Comparison of ENCODE assay signal across 25 cellular contexts in genomic region chr9:88968799-88969198, GRCh38. TPM values are rescaled to one million over a fixed set of nuclear protein-coding genes. Genes with fewer than 3 reads are reported as not detected.
"Had no signal": no experiment of that assay in that cellular context is flagged by ENCODE, and none has a peak within 500 bp of the region (broad histone marks: within the 10 kb centered on the region; RNA-seq: fewer than 3 reads in every experiment).

No MANE protein-coding gene starts in this region.

- H3K4me2 ChIP-seq: hepatocyte, smooth muscle cell had no signal

- H3K4me1 ChIP-seq: colonic mucosa, foreskin keratinocyte, gastroesophageal sphincter, left lung, prostate gland, right atrium auricular region, suprapubic skin, thyroid gland had no signal

- H3K9me3 Mint-ChIP-seq: naive thymus-derived CD8-positive, alpha-beta T cell; stimulated activated naive CD8-positive, alpha-beta T cell treated with anti-CD3 and anti-CD28 coated beads, Interleukin-15, amount 100 ng/mL, for 72 hours had no signal

- H3K36me3 ChIP-seq: colonic mucosa, esophagus muscularis mucosa, gastroesophageal sphincter, heart left ventricle, left lung, prostate gland, right atrium auricular region, suprapubic skin, thyroid gland had no signal

- H3K36me3 Mint-ChIP-seq: naive thymus-derived CD8-positive, alpha-beta T cell had no signal

- H3K4me3 Mint-ChIP-seq: dendritic cell treated with granulocyte-macrophage colony-stimulating factor and Interleukin-4, amounts not matched to agents 40 ng/mL and 50 ng/mL, for 4 days; naive thymus-derived CD8-positive, alpha-beta T cell; stimulated activated naive CD8-positive, alpha-beta T cell treated with anti-CD3 and anti-CD28 coated beads, Interleukin-15, amount 100 ng/mL, for 72 hours had no signal

- H3K4me3 ChIP-seq: colonic mucosa, esophagus muscularis mucosa, gastroesophageal sphincter, heart left ventricle, hepatocyte, left lung, prostate gland, right atrium auricular region, smooth muscle cell, suprapubic skin, thyroid gland had no signal

- H3K27ac Mint-ChIP-seq: dendritic cell treated with granulocyte-macrophage colony-stimulating factor and Interleukin-4, amounts not matched to agents 40 ng/mL and 50 ng/mL, for 4 days; stimulated activated naive CD8-positive, alpha-beta T cell treated with anti-CD3 and anti-CD28 coated beads, Interleukin-15, amount 100 ng/mL, for 72 hours had no signal

- H3K27ac ChIP-seq: colonic mucosa, esophagus muscularis mucosa, foreskin keratinocyte, gastroesophageal sphincter, heart left ventricle, hepatocyte, left lung, prostate gland, right atrium auricular region, suprapubic skin, thyroid gland had no signal

- H2AFZ ChIP-seq: hepatocyte had no signal

- DNase-seq: colonic mucosa; effector memory CD4-positive, alpha-beta T cell; foreskin keratinocyte; heart left ventricle; kidney; left lung; mesendoderm; midbrain; naive thymus-derived CD8-positive, alpha-beta T cell; stimulated activated CD4-positive, alpha-beta T cell treated with anti-CD3 and anti-CD28 coated beads, Interleukin-12 subunit alpha, Interleukin-12 subunit beta, amount 100 ng/mL, for 4 hours; stimulated activated CD4-positive, alpha-beta T cell treated with anti-CD3 and anti-CD28 coated beads, Interleukin-1b, Interleukin-23, amount 100 ng/mL, for 48 hours; stimulated activated CD4-positive, alpha-beta T cell treated with anti-CD3 and anti-CD28 coated beads, Interleukin-4, amount 100 ng/mL, for 1 hour; stimulated activated CD8-positive, alpha-beta memory T cell treated with anti-CD3 and anti-CD28 coated beads, Interleukin-4, amount 100 ng/mL, for 48 hours; stimulated activated naive CD4-positive, alpha-beta T cell; stimulated activated naive CD8-positive, alpha-beta T cell treated with anti-CD3 and anti-CD28 coated beads, Interleukin-15, amount 100 ng/mL, for 72 hours; thyroid gland; trophoblast cell had no signal

- H3K79me2 ChIP-seq: hepatocyte had no signal

- H3K4me1 Mint-ChIP-seq: stimulated activated naive CD8-positive, alpha-beta T cell treated with anti-CD3 and anti-CD28 coated beads, Interleukin-15, amount 100 ng/mL, for 72 hours had no signal

- H3K9me3 ChIP-seq: colonic mucosa, esophagus muscularis mucosa, heart left ventricle, left lung, prostate gland, right atrium auricular region, suprapubic skin, thyroid gland had no signal

- H3K27me3 ChIP-seq: colonic mucosa, esophagus muscularis mucosa, foreskin keratinocyte, gastroesophageal sphincter, heart left ventricle, hepatocyte, left lung, right atrium auricular region, suprapubic skin, thyroid gland had no signal

RNA-seq across cellular contexts. Expression of gene S1PR3, which starts 22.5 kb away (rescaled TPM):
- total RNA-seq: naive thymus-derived CD8-positive, alpha-beta T cell had no signal
